In the genomic region with DNA sequence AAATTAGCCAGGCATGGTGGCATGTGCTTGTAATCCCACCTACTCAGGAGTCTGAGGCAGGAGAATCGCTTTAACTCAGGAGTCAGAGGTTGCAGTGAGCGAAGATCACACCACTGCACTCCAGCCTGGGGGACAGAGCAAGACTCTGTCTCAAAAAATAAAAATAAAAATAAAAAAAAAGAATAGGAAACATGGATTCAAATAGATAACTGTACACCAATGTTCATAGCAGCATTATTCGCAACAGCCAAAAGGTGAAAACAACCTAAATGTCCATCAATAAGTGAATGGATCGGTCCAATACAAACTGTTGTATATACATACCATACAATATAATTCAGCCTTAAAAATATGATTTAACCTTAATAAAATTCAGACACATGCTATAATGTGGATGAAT, we compare ENCODE assay signal across 39 cellular contexts. TPM values are rescaled to one million over a fixed set of nuclear protein-coding genes. Genes with fewer than 3 reads are reported as not detected.
"Had no signal": no experiment of that assay in that cellular context is flagged by ENCODE, and none has a peak within 500 bp of the region (broad histone marks: within the 10 kb centered on the region; RNA-seq: fewer than 3 reads in every experiment).

No MANE protein-coding gene starts in this region.

- H3K36me3 ChIP-seq: MG63 had no signal

- H3K27me3 ChIP-seq: MG63 had no signal

- H3K9me3 ChIP-seq: MG63 had no signal

- H3K4me3 ChIP-seq: MG63 had no signal

- DNase-seq: Karpas-422, Kasumi-1, MG63, MM.1S, MV-4-11, NCI-H1048, NCI-H1092, NCI-H1092 treated with DMSO at 0.1 percent for 48 hours, NCI-H1105, NCI-H1105 treated with DMSO at 0.1 percent for 48 hours, NCI-H1417, NCI-H1417 treated with DMSO at 0.1 percent for 48 hours, NCI-H1436, NCI-H1436 treated with DMSO at 0.1 percent for 48 hours, NCI-H146, NCI-H1694, NCI-H1694 treated with DMSO at 0.1 percent for 48 hours, NCI-H187, NCI-H187 treated with DMSO at 0.1 percent for 48 hours, NCI-H1930, NCI-H2029, NCI-H2029 treated with DMSO at 0.1 percent for 48 hours, NCI-H2081, NCI-H2081 treated with DMSO at 0.1 percent for 48 hours, NCI-H2107, NCI-H2171, NCI-H2171 treated with DMSO at 0.1 percent for 48 hours, NCI-H2227 treated with DMSO at 0.1 percent for 48 hours, NCI-H226, NCI-H345, NCI-H446, NCI-H446 treated with DMSO at 0.1 percent for 48 hours, NCI-H510A, NCI-H510A treated with DMSO at 0.1 percent for 48 hours, NCI-H524 had no signal

RNA-seq across cellular contexts. Expression of gene RIPK3, which starts 3.1 kb away (rescaled TPM):
- total RNA-seq: LHCN-M2, M059J, MCF 10A, NCI-H460 had no signal

RNA-seq across cellular contexts. Expression of gene ADCY4, which starts 8.0 kb away (rescaled TPM):
- total RNA-seq: M059J, MCF 10A had no signal
